In the genomic region with DNA sequence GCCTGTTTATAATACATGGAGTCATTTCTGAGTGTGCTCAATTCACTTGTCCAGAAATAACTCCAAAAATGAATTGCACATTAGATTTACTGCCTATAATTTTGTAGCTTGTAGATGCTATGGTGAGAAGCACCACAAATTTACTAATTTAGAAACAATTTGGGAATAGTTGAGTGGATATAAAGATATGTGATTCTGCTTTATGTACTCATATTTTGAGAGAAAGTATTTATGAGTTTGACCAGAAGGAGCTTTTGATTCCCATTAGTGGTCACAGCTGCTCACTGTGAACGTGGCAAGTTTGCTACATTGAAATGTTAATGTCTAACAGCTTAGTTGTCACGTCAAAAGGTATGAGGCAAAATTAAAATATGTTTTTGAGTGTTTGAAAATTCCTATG, we compare ENCODE assay signal across 17 cellular contexts.
"Had no signal": no experiment of that assay in that cellular context is flagged by ENCODE, and none has a peak within 500 bp of the region (broad histone marks: within the 10 kb centered on the region; RNA-seq: fewer than 3 reads in every experiment).

No MANE protein-coding gene starts in this region.

- H3K4me1 Mint-ChIP-seq: naive thymus-derived CD8-positive, alpha-beta T cell had no signal

- H3K27ac ChIP-seq: gastrocnemius medialis, heart right ventricle, neutrophil, psoas muscle, right lobe of liver had no signal

- H3K27ac Mint-ChIP-seq: dendritic cell treated with granulocyte-macrophage colony-stimulating factor and Interleukin-4, amounts not matched to agents 40 ng/mL and 50 ng/mL, for 4 days; naive thymus-derived CD8-positive, alpha-beta T cell had no signal

- H3K36me3 Mint-ChIP-seq: naive thymus-derived CD8-positive, alpha-beta T cell had no signal

- H3K27me3 ChIP-seq: gastrocnemius medialis, heart right ventricle, neutrophil, right lobe of liver had no signal

- FAIRE-seq: colon, endothelial cell of umbilical vein, islet of Langerhans, urothelium cell line had no signal

- H3K4me1 ChIP-seq: gastrocnemius medialis, heart right ventricle, psoas muscle, right lobe of liver had no signal

- H3K36me3 ChIP-seq: gastrocnemius medialis, heart right ventricle, neutrophil, right lobe of liver had no signal

- H3K4me3 ChIP-seq: gastrocnemius medialis, heart right ventricle, psoas muscle, right lobe of liver had no signal

- H3K9me3 Mint-ChIP-seq: dendritic cell treated with granulocyte-macrophage colony-stimulating factor and Interleukin-4, amounts not matched to agents 40 ng/mL and 50 ng/mL, for 4 days had no signal

- DNase-seq: erythroblast; gastrocnemius medialis; heart right ventricle; hypothalamus; kidney glomerular epithelial cell; naive thymus-derived CD8-positive, alpha-beta T cell; psoas muscle; retina; right lobe of liver; stimulated activated CD4-positive, alpha-beta T cell treated with anti-CD3 and anti-CD28 coated beads, Interleukin-2, amount 100 ng/mL, for 24 hours; stimulated activated naive CD4-positive, alpha-beta T cell had no signal

- H3K27me3 Mint-ChIP-seq: dendritic cell treated with granulocyte-macrophage colony-stimulating factor and Interleukin-4, amounts not matched to agents 40 ng/mL and 50 ng/mL, for 4 days had no signal

- H3K4me3 Mint-ChIP-seq: dendritic cell treated with granulocyte-macrophage colony-stimulating factor and Interleukin-4, amounts not matched to agents 40 ng/mL and 50 ng/mL, for 4 days; naive thymus-derived CD8-positive, alpha-beta T cell had no signal

- ATAC-seq: gastrocnemius medialis; heart right ventricle; naive thymus-derived CD8-positive, alpha-beta T cell; psoas muscle; right lobe of liver had no signal

- H3K9me3 ChIP-seq: gastrocnemius medialis, neutrophil, psoas muscle, right lobe of liver had no signal
